Comparison of ENCODE assay signal across 21 cellular contexts in the genomic region with DNA sequence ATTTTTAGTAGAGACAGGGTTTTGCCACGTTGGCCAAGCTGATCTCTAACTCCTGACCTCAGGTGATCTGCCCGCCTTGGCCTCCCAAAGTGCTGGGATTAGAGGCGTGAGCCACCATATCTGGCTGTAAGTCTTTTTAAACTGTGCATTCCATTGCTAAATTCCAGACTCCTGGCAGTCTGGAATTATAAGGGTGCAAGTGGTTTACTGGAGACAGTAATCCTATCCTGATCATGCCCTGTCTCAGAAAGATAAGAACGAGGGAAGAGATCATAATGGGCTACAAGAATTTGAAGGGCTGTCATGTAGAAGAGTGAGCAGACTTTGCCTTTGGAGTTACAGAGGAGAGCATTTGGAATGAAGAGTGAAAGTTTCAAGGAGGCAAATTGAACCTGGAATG. TPM values are rescaled to one million over a fixed set of nuclear protein-coding genes. Genes with fewer than 3 reads are reported as not detected.
DNase-seq lines count a peak whose midpoint lies in the region; ATAC-seq and TF ChIP-seq lines count a peak whose summit lies in the region.
"Had no signal": no experiment of that assay in that cellular context is flagged by ENCODE, and none has a peak within 500 bp of the region (broad histone marks: within the 10 kb centered on the region; RNA-seq: fewer than 3 reads in every experiment).

No MANE protein-coding gene starts in this region.

- H3K9me3 Mint-ChIP-seq in brain (no peaks in the 10 kb centered on the region), mesothelial cell of epicardium (no peaks in the 10 kb centered on the region)
- no peaks in the 10 kb centered on the region for H3K9me3 Mint-ChIP-seq in activated CD4-positive, alpha-beta memory T cell treated with anti-CD3 and anti-CD28 coated beads, Interleukin-2, amount 10 ng/mL, durations not matched to agents 7 days and 5 days
- H3K9me3 Mint-ChIP-seq: CD4-positive, alpha-beta memory T cell; HFFc6 had no signal

- 43% methylated on average over 4 of the region's 4 CpGs for WGBS in SK-N-SH (ENCODE audit: low lambda C conversion rate)

- no peak for TF ChIP-seq RAD21 in SK-N-SH (IDR thresholded peaks at IDR 0.05; ENCODE audit: low read length)

- no peaks in the 10 kb centered on the region for H3K27me3 ChIP-seq in SK-N-SH (ENCODE audit: insufficient read depth)
- H3K27me3 ChIP-seq: BLaER1 had no signal

- no peaks in the 10 kb centered on the region for H4K20me1 ChIP-seq in SK-N-SH (ENCODE audit: insufficient read depth)
- H4K20me1 ChIP-seq: BLaER1 had no signal

- H3K79me2 ChIP-seq in SK-N-SH (ENCODE audit: insufficient read depth): no peaks in the 10 kb centered on the region

- TF ChIP-seq CTCF in SK-N-SH (IDR thresholded peaks at IDR 0.05): no peak
- no peak for TF ChIP-seq CTCF in brain (conservative IDR thresholded peaks at IDR 0.05)
- TF ChIP-seq CTCF in mesothelial cell of epicardium (IDR thresholded peaks at IDR 0.05; ENCODE audit: unreplicated experiment): no peak

- no peak overlapping the region for H2AFZ ChIP-seq in SK-N-SH (ENCODE audit: low read depth)

- H3K36me3 Mint-ChIP-seq in brain (no peaks in the 10 kb centered on the region), mesothelial cell of epicardium (no peaks in the 10 kb centered on the region)
- H3K36me3 Mint-ChIP-seq in activated CD4-positive, alpha-beta memory T cell treated with anti-CD3 and anti-CD28 coated beads, Interleukin-2, amount 10 ng/mL, durations not matched to agents 7 days and 5 days (ENCODE audit: low read depth): no peaks in the 10 kb centered on the region
- H3K36me3 Mint-ChIP-seq: CD14-positive monocyte; CD4-positive, alpha-beta memory T cell had no signal

- peak overlapping the region in 1 of 2 experiments; percentile 24; a peak in 1 of 4 replicates for H3K27ac ChIP-seq in SK-N-SH (ENCODE audit: low read depth in 2 of 2, low read length in 1 of 2)
- H3K27ac ChIP-seq: 22Rv1, A549, BLaER1, HL-60 had no signal

- H3K4me1 Mint-ChIP-seq in brain (peaks cover 44% of the 10 kb centered on the region), mesothelial cell of epicardium (peaks cover 40% of the 10 kb centered on the region)
- no peaks in the 10 kb centered on the region for H3K4me1 Mint-ChIP-seq in activated CD4-positive, alpha-beta memory T cell treated with anti-CD3 and anti-CD28 coated beads, Interleukin-2, amount 10 ng/mL, durations not matched to agents 7 days and 5 days
- H3K4me1 Mint-ChIP-seq: CD14-positive monocyte; CD4-positive, alpha-beta memory T cell had no signal

- H3K4me3 ChIP-seq in SK-N-SH (ENCODE audit: low read depth in 2 of 2, low read length in 1 of 2): no peak overlapping the region
- H3K4me3 ChIP-seq: A549, BLaER1 had no signal

- H3K9ac ChIP-seq in SK-N-SH: no peak overlapping the region
- H3K9ac ChIP-seq: BLaER1 had no signal

- POLR2A ChIA-PET in SK-N-SH (lab: Yijun Ruan, JAX): no interaction called here
- POLR2A ChIA-PET in activated CD4-positive, alpha-beta memory T cell treated with anti-CD3 and anti-CD28 coated beads, Interleukin-2, amount 10 ng/mL, durations not matched to agents 7 days and 5 days (lab: Charles Lee): no interaction called here

- peak overlapping the region in 1 of 5 experiments; percentile 5 for H3K4me3 Mint-ChIP-seq in brain
- H3K4me3 Mint-ChIP-seq in mesothelial cell of epicardium: no peak overlapping the region
- no peak overlapping the region for H3K4me3 Mint-ChIP-seq in activated CD4-positive, alpha-beta memory T cell treated with anti-CD3 and anti-CD28 coated beads, Interleukin-2, amount 10 ng/mL, durations not matched to agents 7 days and 5 days
- H3K4me3 Mint-ChIP-seq: CD14-positive monocyte; CD4-positive, alpha-beta memory T cell; HFFc6 had no signal

- CTCF ChIA-PET in SK-N-SH (lab: Yijun Ruan, JAX): interaction anchor here (1.2 to 16.5 kb wide), 6 partner anchors 7 to 457 kb away, joined by 3 to 418 read pairs (median 31); a partner anchor contains a TSS
- CTCF ChIA-PET in activated CD4-positive, alpha-beta memory T cell treated with anti-CD3 and anti-CD28 coated beads, Interleukin-2, amount 10 ng/mL, durations not matched to agents 7 days and 5 days (lab: Charles Lee): interaction anchor here (1.4 to 1.6 kb wide), 2 partner anchors 11 to 396 kb away, joined by 3 to 5 read pairs; no protein-coding TSS in a partner anchor

- no peak overlapping the region for H3K4me2 ChIP-seq in SK-N-SH
- H3K4me2 ChIP-seq: A549, BLaER1 had no signal

- H3K9me2 ChIP-seq in SK-N-SH: no peaks in the 10 kb centered on the region

- DNase-seq in SK-N-SH (no peak), mesothelial cell of epicardium (ENCODE audit: low spot score in 2 of 2, unreplicated experiment in 2 of 2) (no peak)
- no peak for DNase-seq in activated CD4-positive, alpha-beta T cell treated with anti-CD3 and anti-CD28 coated beads for 48 hours
- DNase-seq in activated CD4-positive, alpha-beta memory T cell treated with anti-CD3 and anti-CD28 coated beads, Interleukin-2, amount 10 ng/mL, durations not matched to agents 7 days and 5 days: no peak
- DNase-seq: AML-193; Calu3; CD4-positive, alpha-beta memory T cell; DMS79 treated with DMSO at 0.1 percent for 48 hours; GF-D8; GOT3; H7; HFFc6 had no signal

- no peak for ATAC-seq in SK-N-SH treated with all-trans-retinoic acid at 6 μM for 48 hours
- ATAC-seq in GM21576 (IDR thresholded peaks at IDR 0.05; ENCODE audit: unreplicated experiment): no peak
- ATAC-seq: A549, HCT116 had no signal

- no peak for TF ChIP-seq EP300 in SK-N-SH (IDR thresholded peaks at IDR 0.05; ENCODE audit: borderline replicate concordance in 1 of 2, low read depth in 1 of 2, low read length in 1 of 2)

- H3F3A ChIP-seq in SK-N-SH (replicated peaks; ENCODE audit: insufficient read depth): no peaks in the 10 kb centered on the region

- H3K36me3 ChIP-seq in SK-N-SH (replicated peaks in 1 of 2; ENCODE audit: control insufficient read depth in 1 of 2, insufficient read depth in 2 of 2, low read length in 1 of 2): no peaks in the 10 kb centered on the region
- H3K36me3 ChIP-seq: BLaER1 had no signal

- H3K9me3 ChIP-seq in SK-N-SH: no peaks in the 10 kb centered on the region
- H3K9me3 ChIP-seq: A549, BLaER1 had no signal

- H3K27ac Mint-ChIP-seq in brain (peak overlapping the region in 4 of 5 experiments; percentile 7 to 58 (median 34)), mesothelial cell of epicardium (peak overlapping the region; percentile 20)
- no peak overlapping the region for H3K27ac Mint-ChIP-seq in activated CD4-positive, alpha-beta memory T cell treated with anti-CD3 and anti-CD28 coated beads, Interleukin-2, amount 10 ng/mL, durations not matched to agents 7 days and 5 days
- H3K27ac Mint-ChIP-seq: CD14-positive monocyte; CD4-positive, alpha-beta memory T cell; HFFc6 had no signal

- peaks cover 0 to 14% of the 10 kb centered on the region in 2 experiments; a peak in 2 of 4 replicates for H3K4me1 ChIP-seq in SK-N-SH (ENCODE audit: control insufficient read depth in 1 of 2, insufficient read depth in 2 of 2, low read depth in 1 of 2, low read length in 1 of 2)
- H3K4me1 ChIP-seq: A549 had no signal

- H3K27me3 Mint-ChIP-seq in brain: peaks cover 15% of the 10 kb centered on the region
- H3K27me3 Mint-ChIP-seq in mesothelial cell of epicardium (ENCODE audit: low read depth): no peaks in the 10 kb centered on the region
- H3K27me3 Mint-ChIP-seq in activated CD4-positive, alpha-beta memory T cell treated with anti-CD3 and anti-CD28 coated beads, Interleukin-2, amount 10 ng/mL, durations not matched to agents 7 days and 5 days: peaks cover 5% of the 10 kb centered on the region
- H3K27me3 Mint-ChIP-seq: CD4-positive, alpha-beta memory T cell had no signal

TF ChIP-seq in SK-N-SH treated with all-trans-retinoic acid at 6 μM for 48 hours, 23 proteins besides CTCF, POLR2A, EP300 and RAD21 (continues in another document):
- TF ChIP-seq TCF4 (CRISPR knock-in tag; IDR thresholded peaks at IDR 0.05; ENCODE audit: borderline replicate concordance): no peak

TF ChIP-seq in SK-N-SH, 30 proteins besides CTCF, POLR2A, EP300 and RAD21 (continues in another document):
- no peak for TF ChIP-seq YY1 (IDR thresholded peaks at IDR 0.05; ENCODE audit: low read depth)
- TF ChIP-seq, protein P1, sequence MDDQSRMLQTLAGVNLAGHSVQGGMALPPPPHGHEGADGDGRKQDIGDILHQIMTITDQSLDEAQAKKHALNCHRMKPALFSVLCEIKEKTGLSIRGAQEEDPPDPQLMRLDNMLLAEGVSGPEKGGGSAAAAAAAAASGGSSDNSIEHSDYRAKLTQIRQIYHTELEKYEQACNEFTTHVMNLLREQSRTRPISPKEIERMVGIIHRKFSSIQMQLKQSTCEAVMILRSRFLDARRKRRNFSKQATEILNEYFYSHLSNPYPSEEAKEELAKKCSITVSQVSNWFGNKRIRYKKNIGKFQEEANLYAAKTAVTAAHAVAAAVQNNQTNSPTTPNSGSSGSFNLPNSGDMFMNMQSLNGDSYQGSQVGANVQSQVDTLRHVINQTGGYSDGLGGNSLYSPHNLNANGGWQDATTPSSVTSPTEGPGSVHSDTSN (IDR thresholded peaks at IDR 0.05): no peak
- TF ChIP-seq FOSL2 (IDR thresholded peaks at IDR 0.05; ENCODE audit: borderline replicate concordance, low read depth): no peak
- TF ChIP-seq, protein P2, sequence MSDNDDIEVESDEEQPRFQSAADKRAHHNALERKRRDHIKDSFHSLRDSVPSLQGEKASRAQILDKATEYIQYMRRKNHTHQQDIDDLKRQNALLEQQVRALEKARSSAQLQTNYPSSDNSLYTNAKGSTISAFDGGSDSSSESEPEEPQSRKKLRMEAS (IDR thresholded peaks at IDR 0.05; ENCODE audit: low read depth): no peak
- TF ChIP-seq JUND (IDR thresholded peaks at IDR 0.05): no peak
- no peak for TF ChIP-seq CHD2 (IDR thresholded peaks at IDR 0.05; ENCODE audit: low read length, partially characterized antibody)

RNA-seq across cellular contexts. Expression of a gene that starts 6.8 kb away (rescaled TPM):
- polyA plus RNA-seq in SK-N-SH (2012; rRNA removed): 3.6 and 5.2 TPM in 2 replicates
- 3.9 TPM in 2 replicates for polyA plus RNA-seq in SK-N-SH (2012; cell fraction: cytosol; rRNA removed)
- 4.2 and 4.9 TPM in 2 replicates for polyA plus RNA-seq in SK-N-SH (2012; cell fraction: nucleus; rRNA removed)
- polyA plus RNA-seq in brain (ENCODE audit: insufficient read depth, low read depth, low replicate concordance): 15.8 TPM
- total RNA-seq in mesothelial cell of epicardium: 17.5 to 21.2 TPM (median 17.6 TPM) in 3 replicates
- total RNA-seq in activated CD4-positive, alpha-beta memory T cell treated with anti-CD3 and anti-CD28 coated beads, Interleukin-2, amount 10 ng/mL, durations not matched to agents 7 days and 5 days: 1 to 10 TPM; 5.2 to 5.4 TPM

RNA-seq across cellular contexts. Expression of a gene that starts 26.6 kb away (rescaled TPM):
- polyA plus RNA-seq in SK-N-SH (2012; rRNA removed): 0.47 and 0.74 TPM in 2 replicates
- polyA plus RNA-seq in SK-N-SH (2012; cell fraction: cytosol; rRNA removed): 0.39 and 0.72 TPM in 2 replicates
- 0.19 and 0.51 TPM in 2 replicates for polyA plus RNA-seq in SK-N-SH (2012; cell fraction: nucleus; rRNA removed)
- 9.3 TPM for polyA plus RNA-seq in brain (ENCODE audit: insufficient read depth, low read depth, low replicate concordance)
- 12.8 to 14.3 TPM (median 13.8 TPM) in 3 replicates for total RNA-seq in mesothelial cell of epicardium
- 10 to 100 TPM; 17.8 to 18.6 TPM for total RNA-seq in activated CD4-positive, alpha-beta memory T cell treated with anti-CD3 and anti-CD28 coated beads, Interleukin-2, amount 10 ng/mL, durations not matched to agents 7 days and 5 days
